In genomic region chr4:16264798-16265197, GRCh38 we compare ENCODE assay signal across 8 cellular contexts. TPM values are rescaled to one million over a fixed set of nuclear protein-coding genes. Genes with fewer than 3 reads are reported as not detected.
A peak's percentile ranks its signal among the peaks of the same experiment; 100 is the strongest.
DNase-seq lines count a peak whose midpoint lies in the region; ATAC-seq, FAIRE-seq and TF ChIP-seq lines count a peak whose summit lies in the region.

No MANE protein-coding gene starts in this region.

- in situ Hi-C loops in KBM-7 (cut with MboI; ENCODE audit: low pct_unique_long_range_greater_than_20kb, low sequenced_read_pairs) = loop anchor here (25.0 kb wide), 1 partner anchor 227 kb away; no protein-coding TSS in a partner anchor

- DNase-seq in BE2C (no peak), KBM-7 (peak; percentile 40), SK-N-SH (peak; percentile 49), fibroblast of peridontal ligament (ENCODE audit: extremely low read depth) (peak; percentile 80), pancreas (no peak)
- no peak for DNase-seq in stimulated activated CD4-positive, alpha-beta T cell treated with anti-CD3 and anti-CD28 coated beads, Interleukin-4, amount 100 ng/mL, for 4 hours
- DNase-seq in effector memory CD4-positive, alpha-beta T cell = no peak

- H3K79me2 ChIP-seq in SK-N-SH (ENCODE audit: insufficient read depth) = no peaks in the 10 kb centered on the region

- H3K4me3 ChIP-seq in BE2C (ENCODE audit: low read depth, low read length) (no peak overlapping the region), SK-N-SH (ENCODE audit: low read depth in 2 of 2, low read length in 1 of 2) (no peak overlapping the region), pancreas (no peak overlapping the region)
- no peak overlapping the region for H3K4me3 ChIP-seq in effector memory CD4-positive, alpha-beta T cell (ENCODE audit: insufficient read depth, low read depth, low read length, poor library complexity, severe bottlenecking)

- TF ChIP-seq RAD21 in SK-N-SH (IDR thresholded peaks at IDR 0.05; ENCODE audit: low read length) = peak; percentile 71

- no peaks in the 10 kb centered on the region for H3K36me3 ChIP-seq in BE2C
- no peaks in the 10 kb centered on the region for H3K36me3 ChIP-seq in SK-N-SH (replicated peaks in 1 of 2; ENCODE audit: control insufficient read depth in 1 of 2, insufficient read depth in 2 of 2, low read length in 1 of 2)
- no peaks in the 10 kb centered on the region for H3K36me3 ChIP-seq in pancreas
- no peaks in the 10 kb centered on the region for H3K36me3 ChIP-seq in effector memory CD4-positive, alpha-beta T cell (ENCODE audit: control insufficient read depth, insufficient read depth, low read length)

- CTCF ChIA-PET in SK-N-SH (lab: Yijun Ruan, JAX) = interaction anchor here (0.6 to 4.0 kb wide), 38 partner anchors 9 to 794 kb away, joined by 3 to 25 read pairs (median 3); partner anchors contain the start of gene FGFBP2

- H3K4me1 ChIP-seq in BE2C (no peaks in the 10 kb centered on the region), SK-N-SH (ENCODE audit: control insufficient read depth in 1 of 2, insufficient read depth in 2 of 2, low read depth in 1 of 2, low read length in 1 of 2) (no peaks in the 10 kb centered on the region; a peak in 1 of 4 replicates), pancreas (no peaks in the 10 kb centered on the region)
- H3K4me1 ChIP-seq in effector memory CD4-positive, alpha-beta T cell (ENCODE audit: control insufficient read depth, insufficient read depth, low read length, poor library complexity, severe bottlenecking) = no peaks in the 10 kb centered on the region

- no peaks in the 10 kb centered on the region for H3K9me2 ChIP-seq in SK-N-SH

- no peak for TF ChIP-seq EP300 in SK-N-SH (IDR thresholded peaks at IDR 0.05; ENCODE audit: borderline replicate concordance in 1 of 2, low read depth in 1 of 2, low read length in 1 of 2)

- H3K27ac ChIP-seq in SK-N-SH (ENCODE audit: low read depth in 2 of 2, low read length in 1 of 2) (no peak overlapping the region), pancreas (no peak overlapping the region)
- no peak overlapping the region for H3K27ac ChIP-seq in effector memory CD4-positive, alpha-beta T cell (ENCODE audit: insufficient read depth, low read length, poor library complexity, severe bottlenecking)

- 44% methylated on average over 3 of the region's 3 CpGs for WGBS in SK-N-SH (ENCODE audit: low lambda C conversion rate)
- 12 to 19% methylated on average over 3 of the region's 3 CpGs for WGBS in pancreas, 2 donors

- no peak overlapping the region for H3K9ac ChIP-seq in SK-N-SH

- H4K20me1 ChIP-seq in SK-N-SH (ENCODE audit: insufficient read depth) = no peaks in the 10 kb centered on the region

- TF ChIP-seq CTCF in BE2C (IDR thresholded peaks at IDR 0.05; ENCODE audit: low read depth, low read length) = peak; percentile 58
- TF ChIP-seq CTCF in SK-N-SH (IDR thresholded peaks at IDR 0.05) = peak; percentile 73
- peak in 3 of 4 donors; percentile 32 to 42 (median 40) for TF ChIP-seq CTCF in pancreas (IDR thresholded peaks at IDR 0.05)

- FAIRE-seq in pancreas (lab: Jason Lieb, UNC) = peak; percentile 64

- no peak overlapping the region for H3K4me2 ChIP-seq in SK-N-SH

- peak; percentile 40 for ATAC-seq in GM18520 (IDR thresholded peaks at IDR 0.05; ENCODE audit: unreplicated experiment)
- peak in 3 of 4 donors; percentile 78 to 84 (median 78) for ATAC-seq in pancreas

- POLR2A ChIA-PET in SK-N-SH (lab: Yijun Ruan, JAX) = no interaction called here

- H3K27me3 ChIP-seq in BE2C = no peaks in the 10 kb centered on the region
- H3K27me3 ChIP-seq in SK-N-SH (ENCODE audit: insufficient read depth) = no peaks in the 10 kb centered on the region
- H3K27me3 ChIP-seq in pancreas = no peaks in the 10 kb centered on the region
- no peaks in the 10 kb centered on the region for H3K27me3 ChIP-seq in effector memory CD4-positive, alpha-beta T cell (replicated peaks; ENCODE audit: control insufficient read depth, insufficient read depth, low read length, poor library complexity, severe bottlenecking)

- H3F3A ChIP-seq in SK-N-SH (replicated peaks; ENCODE audit: insufficient read depth) = no peaks in the 10 kb centered on the region

- intact Hi-C loops in pancreas (cut with DNase I) = loop anchor here in 2 of 3 donors (10.0 kb wide), 2 partner anchors 60 to 240 kb away; no protein-coding TSS in a partner anchor

- 0 out of 2 replicates have a peak overlapping the region, but pooled peaks have one; percentile 29 for H2AFZ ChIP-seq in SK-N-SH (ENCODE audit: low read depth)

- H3K9me3 ChIP-seq in BE2C = no peaks in the 10 kb centered on the region
- no peaks in the 10 kb centered on the region for H3K9me3 ChIP-seq in SK-N-SH
- H3K9me3 ChIP-seq in pancreas = no peaks in the 10 kb centered on the region
- no peaks in the 10 kb centered on the region for H3K9me3 ChIP-seq in effector memory CD4-positive, alpha-beta T cell (ENCODE audit: control insufficient read depth, low read length)

TF ChIP-seq in SK-N-SH, 30 proteins besides CTCF, POLR2A, EP300 and RAD21:
- peak; percentile 50 for TF ChIP-seq SMC3 (IDR thresholded peaks at IDR 0.05; ENCODE audit: low read depth, low read length)
- TF ChIP-seq POLR2AphosphoS5 (IDR thresholded peaks at IDR 0.05; ENCODE audit: low read depth, low read length) = no peak

RNA-seq across cellular contexts. Expression of gene TAPT1, which starts 38.5 kb away (rescaled TPM):
- 18.3 TPM for polyA plus RNA-seq in BE2C (2012; ENCODE audit: insufficient read depth, insufficient read length, low read depth)
- polyA plus RNA-seq in SK-N-SH (2012; rRNA removed) (6.2 and 10.4 TPM in 2 replicates), pancreas (10 to 100 TPM in 1 of 2 donors, 1 to 10 TPM in 1; 7.3 to 21.3 TPM)
- polyA plus RNA-seq in SK-N-SH (2012; cell fraction: cytosol; rRNA removed) = 7.2 and 7.4 TPM in 2 replicates
- 10.6 and 21.8 TPM in 2 replicates for polyA plus RNA-seq in SK-N-SH (2012; cell fraction: nucleus; rRNA removed)
- total RNA-seq in pancreas = 10 to 100 TPM; 13.8 to 27.7 (median 19.2) TPM

Comparison
In these comparisons a context has a peak if more than half of its experiments do, and no peak if none do; other contexts are left out.
1. DNase-seq: peak in KBM-7 (single experiment), SK-N-SH (single experiment) and fibroblast of peridontal ligament (single experiment); none in BE2C (single experiment), pancreas (0 of 6), stimulated activated CD4-positive, alpha-beta T cell treated with anti-CD3 and anti-CD28 coated beads, Interleukin-4, amount 100 ng/mL, for 4 hours (0 of 2) and effector memory CD4-positive, alpha-beta T cell (0 of 3).
2. Peak in every context shown above with its lines, with median percentiles within 50 percentile points of each other: CTCF ChIP-seq.